8 cellular contexts compared by ENCODE assay signal in the genomic region with DNA sequence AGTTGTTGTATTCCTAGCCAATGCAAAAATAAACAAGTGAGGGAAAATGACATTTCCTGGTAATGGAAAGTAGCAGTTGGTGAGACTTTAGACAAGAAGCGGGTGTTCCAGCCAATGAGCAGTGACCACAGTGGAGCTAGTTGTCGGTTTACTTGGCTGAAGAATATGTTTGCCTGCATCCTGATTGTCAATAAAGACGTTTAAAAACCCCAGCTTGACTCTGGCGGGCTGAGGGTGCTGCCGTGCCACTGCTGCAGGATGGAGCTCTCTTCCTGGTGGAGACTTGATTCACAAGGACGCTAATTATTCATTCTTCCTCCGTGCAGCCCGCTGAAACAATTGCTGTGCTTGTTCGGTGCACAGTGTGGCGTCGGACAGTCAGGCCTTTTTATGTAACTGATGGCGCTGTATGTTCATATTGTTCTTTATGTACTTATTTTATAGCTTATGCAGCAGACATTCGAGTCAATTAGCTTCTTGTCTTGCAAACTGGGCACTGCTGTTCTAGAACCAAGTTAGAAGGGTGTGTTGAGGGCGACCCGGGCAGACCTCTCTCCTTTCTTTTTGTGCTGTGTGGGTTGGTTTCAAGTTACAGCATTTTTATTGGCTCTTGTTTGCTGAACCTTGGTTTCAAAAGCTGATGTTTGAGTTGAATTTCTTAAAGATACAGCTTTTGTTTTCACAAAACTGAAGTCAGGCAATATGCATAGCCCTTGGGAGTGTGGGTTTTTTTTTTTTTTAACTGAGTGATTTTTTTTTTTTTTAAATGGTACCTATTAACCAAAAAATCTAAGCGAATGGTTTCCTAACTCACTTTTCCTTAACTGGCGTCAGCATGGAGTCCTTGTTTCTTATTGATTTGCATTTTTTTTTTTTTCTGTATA.
DNase-seq lines count a peak whose midpoint lies in the region; ATAC-seq and TF ChIP-seq lines count a peak whose summit lies in the region.

No MANE protein-coding gene starts in this region.

- TF ChIP-seq CTCF in astrocyte of the spinal cord (IDR thresholded peaks at IDR 0.05; ENCODE audit: low read depth, low read length): peak; percentile 9

- CTCF ChIA-PET in CD4-positive, alpha-beta memory T cell (lab: Charles Lee; ENCODE audit: partially characterized antibody): interaction anchor here (1.4 kb wide), 1 partner anchor 42 kb away, joined by 3 read pairs; no protein-coding TSS in a partner anchor

- intact Hi-C loops in CD4-positive, alpha-beta memory T cell (cut with micrococcal nuclease): no loop called here
- intact Hi-C loops in sciatic nerve (cut with DNase I): no loop called here

- peaks cover 11% of the 10 kb centered on the region for H3K4me1 ChIP-seq in CD4-positive, alpha-beta memory T cell (ENCODE audit: insufficient read depth, low read length)

- no peak overlapping the region for H3K4me3 ChIP-seq in CD4-positive, alpha-beta memory T cell (ENCODE audit: low read length in 2 of 2)
- H3K4me3 ChIP-seq in astrocyte of the spinal cord (ENCODE audit: low read depth, low read length) (peak overlapping the region; percentile 41), iPS-11a (ENCODE audit: low read depth, low read length) (peak overlapping the region; percentile 25)

- no peak overlapping the region for H3K27ac Mint-ChIP-seq in CD4-positive, alpha-beta memory T cell

- no peaks in the 10 kb centered on the region for H3K36me3 Mint-ChIP-seq in CD4-positive, alpha-beta memory T cell

- no peaks in the 10 kb centered on the region for H3K9me3 ChIP-seq in CD4-positive, alpha-beta memory T cell (ENCODE audit: control insufficient read depth in 1 of 2, low read length in 2 of 2)

- peak; percentile 79 for ATAC-seq in GM21447 (IDR thresholded peaks at IDR 0.05; ENCODE audit: unreplicated experiment)
- peak; percentile 90 for ATAC-seq in sciatic nerve
- no peak for ATAC-seq in HG03135 (IDR thresholded peaks at IDR 0.05; ENCODE audit: unreplicated experiment)

- POLR2A ChIA-PET in CD4-positive, alpha-beta memory T cell (lab: Charles Lee; ENCODE audit: partially characterized antibody): no interaction called here

- H3K4me3 Mint-ChIP-seq in CD4-positive, alpha-beta memory T cell: peak overlapping the region in 6 of 8 donors; percentile 7 to 66 (median 26)

- peaks cover 26 to 54% of the 10 kb centered on the region in 2 donors for H3K27me3 Mint-ChIP-seq in CD4-positive, alpha-beta memory T cell

- H3K27ac ChIP-seq in CD4-positive, alpha-beta memory T cell (ENCODE audit: low read depth, low read length): no peak overlapping the region

- DNase-seq in CD4-positive, alpha-beta memory T cell: no peak
- DNase-seq in NCI-H1930 (lab: John Stamatoyannopoulos, UW) (peak; percentile 23 to 64), astrocyte of the spinal cord (ENCODE audit: low read depth, low spot score) (peak; percentile 86), sciatic nerve (ENCODE audit: low spot score) (peak; percentile 70)
- no peak for DNase-seq in NK-92 treated with Interleukin-12 subunit alpha and Interleukin-12 subunit beta, amount 100 ng/mL, for 24 hours (lab: John Stamatoyannopoulos, UW)

- peaks cover 11% of the 10 kb centered on the region for H3K27me3 ChIP-seq in CD4-positive, alpha-beta memory T cell (ENCODE audit: insufficient read depth, low read length)

- no peaks in the 10 kb centered on the region for H3K36me3 ChIP-seq in CD4-positive, alpha-beta memory T cell (ENCODE audit: insufficient read depth, low read length)

- peaks cover 0 to 4% (median 0%) of the 10 kb centered on the region in 8 donors for H3K9me3 Mint-ChIP-seq in CD4-positive, alpha-beta memory T cell

- peaks cover 7 to 14% (median 9%) of the 10 kb centered on the region in 4 donors for H3K4me1 Mint-ChIP-seq in CD4-positive, alpha-beta memory T cell

- in situ Hi-C loops in astrocyte of the spinal cord (cut with HindIII; ENCODE audit: low sequenced_read_pairs): loop anchor here (25.0 kb wide), 1 partner anchor 141 kb away; no protein-coding TSS in a partner anchor

Comparison
In these comparisons a context has a peak if more than half of its experiments do, and no peak if none do; other contexts are left out.
1. DNase-seq: peak in NCI-H1930 (2 of 2), astrocyte of the spinal cord (single experiment) and sciatic nerve (single experiment); none in CD4-positive, alpha-beta memory T cell (0 of 5) and NK-92 treated with Interleukin-12 subunit alpha and Interleukin-12 subunit beta, amount 100 ng/mL, for 24 hours (single experiment).
2. H3K4me3 ChIP-seq: peak in astrocyte of the spinal cord (single experiment) and iPS-11a (single experiment); none in CD4-positive, alpha-beta memory T cell (0 of 2).